Comparison of ENCODE assay signal across 8 cellular contexts in the genomic region with DNA sequence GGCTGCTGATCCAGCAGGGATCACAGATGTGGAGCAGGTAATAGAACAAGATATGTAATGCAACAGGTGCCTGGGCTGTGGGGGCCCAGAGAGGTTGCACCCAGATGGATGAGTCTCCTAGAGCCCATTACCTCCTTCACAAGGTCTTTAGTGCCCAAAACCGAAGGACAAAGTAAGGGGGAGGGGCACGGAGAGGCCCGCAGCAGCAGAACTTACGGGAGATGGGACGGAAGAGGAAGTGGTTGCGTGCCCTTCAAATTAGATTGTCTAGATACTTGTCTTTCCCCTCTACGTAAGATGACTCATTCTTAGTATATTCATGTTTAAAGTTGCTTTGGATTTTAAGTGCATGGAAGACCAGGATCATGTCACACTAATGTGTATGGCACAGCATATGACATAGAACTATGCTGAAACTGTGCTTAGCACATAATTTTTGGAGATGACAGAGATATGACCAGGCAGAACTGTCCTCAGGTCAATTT. TPM values are rescaled to one million over a fixed set of nuclear protein-coding genes. Genes with fewer than 3 reads are reported as not detected.
DNase-seq lines count a peak whose midpoint lies in the region; ATAC-seq and TF ChIP-seq lines count a peak whose summit lies in the region.

No MANE protein-coding gene starts in this region.

- H3K4me3 ChIP-seq in neural progenitor cell: no peak overlapping the region

- no peaks in the 10 kb centered on the region for H3K27me3 Mint-ChIP-seq in T-helper 2 cell treated with Interferon-gamma antibody and Interleukin-4, amounts not matched to agents 5 μg/mL and 100 μg/mL, for 36 hours (ENCODE audit: low read depth)
- peaks cover 3% of the 10 kb centered on the region for H3K27me3 Mint-ChIP-seq in neural progenitor cell (ENCODE audit: insufficient read depth, low read depth)
- H3K27me3 Mint-ChIP-seq in progenitor cell of endocrine pancreas: no peaks in the 10 kb centered on the region

- ATAC-seq in GM19395 (IDR thresholded peaks at IDR 0.05; ENCODE audit: unreplicated experiment): peak; percentile 69
- ATAC-seq in HG03354 (IDR thresholded peaks at IDR 0.05; ENCODE audit: poor library complexity, severe bottlenecking, unreplicated experiment): peak; percentile 65

- H3K9ac ChIP-seq in neural progenitor cell: no peak overlapping the region

- no peaks in the 10 kb centered on the region for H3K79me2 ChIP-seq in neural progenitor cell (ENCODE audit: low read depth)

- no peaks in the 10 kb centered on the region for H3K9me3 Mint-ChIP-seq in T-helper 2 cell treated with Interferon-gamma antibody and Interleukin-4, amounts not matched to agents 5 μg/mL and 100 μg/mL, for 36 hours
- no peaks in the 10 kb centered on the region for H3K9me3 Mint-ChIP-seq in neural progenitor cell
- H3K9me3 Mint-ChIP-seq in progenitor cell of endocrine pancreas (ENCODE audit: low read depth): no peaks in the 10 kb centered on the region

- no peaks in the 10 kb centered on the region for H3K27me3 ChIP-seq in neural progenitor cell

- no peaks in the 10 kb centered on the region for H3K9me3 ChIP-seq in neural progenitor cell (ENCODE audit: low read depth)

- peak; percentile 81 for DNase-seq in T-helper 2 cell treated with Interferon-gamma antibody and Interleukin-4, amounts not matched to agents 5 μg/mL and 100 μg/mL, for 36 hours (ENCODE audit: low spot score)
- DNase-seq in astrocyte of the hippocampus (ENCODE audit: low read depth, low spot score) (peak; percentile 14), neural progenitor cell (ENCODE audit: low spot score) (no peak), DMS 273 (lab: John Stamatoyannopoulos, UW; ENCODE audit: unreplicated experiment) (no peak), progenitor cell of endocrine pancreas (ENCODE audit: low spot score, unreplicated experiment) (no peak), cerebellar nuclear complex (lab: John Stamatoyannopoulos, UW) (no peak)

- H3K4me1 Mint-ChIP-seq in T-helper 2 cell treated with Interferon-gamma antibody and Interleukin-4, amounts not matched to agents 5 μg/mL and 100 μg/mL, for 36 hours (ENCODE audit: low read depth): peaks cover 29% of the 10 kb centered on the region
- peaks cover 2% of the 10 kb centered on the region for H3K4me1 Mint-ChIP-seq in neural progenitor cell
- peaks cover 4% of the 10 kb centered on the region for H3K4me1 Mint-ChIP-seq in progenitor cell of endocrine pancreas (ENCODE audit: low read depth)

- TF ChIP-seq CTCF in neural progenitor cell (IDR thresholded peaks at IDR 0.05) (no peak), progenitor cell of endocrine pancreas (IDR thresholded peaks at IDR 0.05; ENCODE audit: unreplicated experiment) (no peak)

- peak overlapping the region; percentile 98 for H3K27ac Mint-ChIP-seq in T-helper 2 cell treated with Interferon-gamma antibody and Interleukin-4, amounts not matched to agents 5 μg/mL and 100 μg/mL, for 36 hours
- no peak overlapping the region for H3K27ac Mint-ChIP-seq in neural progenitor cell
- H3K27ac Mint-ChIP-seq in progenitor cell of endocrine pancreas: no peak overlapping the region

- H2AFZ ChIP-seq in neural progenitor cell (replicated peaks): peak overlapping the region; percentile 30

- H3K36me3 ChIP-seq in neural progenitor cell: no peaks in the 10 kb centered on the region

- H3K4me3 Mint-ChIP-seq in T-helper 2 cell treated with Interferon-gamma antibody and Interleukin-4, amounts not matched to agents 5 μg/mL and 100 μg/mL, for 36 hours: peak overlapping the region; percentile 81
- H3K4me3 Mint-ChIP-seq in neural progenitor cell (no peak overlapping the region), progenitor cell of endocrine pancreas (ENCODE audit: low read depth) (no peak overlapping the region)

- no peaks in the 10 kb centered on the region for H3K36me3 Mint-ChIP-seq in T-helper 2 cell treated with Interferon-gamma antibody and Interleukin-4, amounts not matched to agents 5 μg/mL and 100 μg/mL, for 36 hours (ENCODE audit: low read depth)
- H3K36me3 Mint-ChIP-seq in neural progenitor cell (no peaks in the 10 kb centered on the region), progenitor cell of endocrine pancreas (ENCODE audit: insufficient read depth) (no peaks in the 10 kb centered on the region)

- no peaks in the 10 kb centered on the region for H4K20me1 ChIP-seq in neural progenitor cell (ENCODE audit: low read depth)

- no peaks in the 10 kb centered on the region for H3K4me1 ChIP-seq in neural progenitor cell

- H3K27ac ChIP-seq in neural progenitor cell: no peak overlapping the region

- no peak overlapping the region for H3K4me2 ChIP-seq in neural progenitor cell

- peaks cover 6% of the 10 kb centered on the region for H3F3A ChIP-seq in neural progenitor cell (ENCODE audit: low read depth)

RNA-seq across cellular contexts. Expression of gene MRPS31, which starts 5.7 kb away (rescaled TPM):
- total RNA-seq in neural progenitor cell (ENCODE audit: low replicate concordance) (29.4 and 61.5 TPM in 2 replicates), progenitor cell of endocrine pancreas (38.7 and 39.5 TPM in 2 replicates)

RNA-seq across cellular contexts. Expression of gene SLC25A15, which starts 12.7 kb away (rescaled TPM):
- 33.7 and 44.2 TPM in 2 replicates for total RNA-seq in neural progenitor cell (ENCODE audit: low replicate concordance)
- total RNA-seq in progenitor cell of endocrine pancreas: 16.3 and 16.5 TPM in 2 replicates

Comparison
In these comparisons a context has a peak if more than half of its experiments do, and no peak if none do; other contexts are left out.
1. DNase-seq: peak in T-helper 2 cell treated with Interferon-gamma antibody and Interleukin-4, amounts not matched to agents 5 μg/mL and 100 μg/mL, for 36 hours (single experiment) and astrocyte of the hippocampus (single experiment); none in neural progenitor cell (single experiment), DMS 273 (single experiment), progenitor cell of endocrine pancreas (single experiment) and cerebellar nuclear complex (0 of 2).